ENCODE assay signal across 8 cellular contexts in genomic region chr3:155853214-155854146, GRCh38.
DNase-seq lines count a peak whose midpoint lies in the region; ATAC-seq and TF ChIP-seq lines count a peak whose summit lies in the region.

No MANE protein-coding gene starts in this region.

- no peak for TF ChIP-seq CTCF in AG04449 (IDR thresholded peaks at IDR 0.05; ENCODE audit: insufficient read depth, low read length, missing control alignments)
- 0 out of 2 replicates have a peak, but pooled peaks have one; percentile 15 for TF ChIP-seq CTCF in VCaP (conservative IDR thresholded peaks at IDR 0.05)

- no peaks in the 10 kb centered on the region for H3K36me3 ChIP-seq in stomach smooth muscle (ENCODE audit: control insufficient read depth in 2 of 2, insufficient read depth in 2 of 2, low read length in 2 of 2)

- H3K4me3 ChIP-seq in AG04449 (ENCODE audit: low read depth, low read length) (peak overlapping the region; percentile 97), stomach smooth muscle (ENCODE audit: low read length in 2 of 2) (peak overlapping the region; percentile 95 to 97)

- CTCF ChIA-PET in AG04449 (lab: Yijun Ruan, JAX): interaction anchor here (1.8 kb wide), 2 partner anchors 16 to 47 kb away, joined by 7 to 8 read pairs; partner anchors contain the start of gene C3orf33

- H3K4me1 ChIP-seq in stomach smooth muscle (ENCODE audit: control insufficient read depth, insufficient read depth, low read length): peaks cover 36% of the 10 kb centered on the region

- peak overlapping the region; percentile 86 to 96 for H3K9ac ChIP-seq in stomach smooth muscle (ENCODE audit: low read length in 2 of 2)

- H3K27ac ChIP-seq in VCaP (peak overlapping the region; percentile 80), stomach smooth muscle (ENCODE audit: low read length) (peak overlapping the region; percentile 96)

- POLR2A ChIA-PET in AG04449 (lab: Yijun Ruan, JAX): interaction anchor here (0.8 to 1.3 kb wide), 3 partner anchors 12 to 48 kb away, joined by 3 to 4 read pairs (median 4); partner anchors contain the start of gene C3orf33

- DNase-seq in AG04449 (ENCODE audit: low read depth, low spot score) (no peak), midbrain (lab: John Stamatoyannopoulos, UW) (peak; percentile 47), NCI-H2227 (lab: John Stamatoyannopoulos, UW; ENCODE audit: unreplicated experiment) (no peak)
- peak; percentile 21 for DNase-seq in effector CD8-positive, alpha-beta T cell (lab: John Stamatoyannopoulos, UW)

- peak; percentile 2 for ATAC-seq in GM18873 (IDR thresholded peaks at IDR 0.05; ENCODE audit: low FRiP score, unreplicated experiment)
- peak; percentile 4 for ATAC-seq in HG03378 (IDR thresholded peaks at IDR 0.05; ENCODE audit: unreplicated experiment)

- H3K27me3 ChIP-seq in stomach smooth muscle (ENCODE audit: control insufficient read depth in 1 of 2, insufficient read depth in 2 of 2, low read length in 2 of 2): no peaks in the 10 kb centered on the region

- H3K9me3 ChIP-seq in stomach smooth muscle (ENCODE audit: control insufficient read depth in 2 of 2, low read length in 2 of 2): no peaks in the 10 kb centered on the region

Comparison
In these comparisons a context has a peak if more than half of its experiments do, and no peak if none do; other contexts are left out.
1. DNase-seq: peak in effector CD8-positive, alpha-beta T cell (single experiment) and midbrain (single experiment); none in AG04449 (single experiment) and NCI-H2227 (single experiment).